Comparison of ENCODE assay signal across 1 cellular context in genomic region chr19:29849234-29849633, GRCh38.
TF ChIP-seq lines count a peak whose summit lies in the region.

No MANE protein-coding gene starts in this region.

TF ChIP-seq in HepG2, 621 proteins besides CTCF, POLR2A, EP300 and RAD21:
- TF ChIP-seq ZKSCAN5 (CRISPR knock-in tag; IDR thresholded peaks at IDR 0.05) = peak; percentile 94
- TF ChIP-seq, protein P1, sequence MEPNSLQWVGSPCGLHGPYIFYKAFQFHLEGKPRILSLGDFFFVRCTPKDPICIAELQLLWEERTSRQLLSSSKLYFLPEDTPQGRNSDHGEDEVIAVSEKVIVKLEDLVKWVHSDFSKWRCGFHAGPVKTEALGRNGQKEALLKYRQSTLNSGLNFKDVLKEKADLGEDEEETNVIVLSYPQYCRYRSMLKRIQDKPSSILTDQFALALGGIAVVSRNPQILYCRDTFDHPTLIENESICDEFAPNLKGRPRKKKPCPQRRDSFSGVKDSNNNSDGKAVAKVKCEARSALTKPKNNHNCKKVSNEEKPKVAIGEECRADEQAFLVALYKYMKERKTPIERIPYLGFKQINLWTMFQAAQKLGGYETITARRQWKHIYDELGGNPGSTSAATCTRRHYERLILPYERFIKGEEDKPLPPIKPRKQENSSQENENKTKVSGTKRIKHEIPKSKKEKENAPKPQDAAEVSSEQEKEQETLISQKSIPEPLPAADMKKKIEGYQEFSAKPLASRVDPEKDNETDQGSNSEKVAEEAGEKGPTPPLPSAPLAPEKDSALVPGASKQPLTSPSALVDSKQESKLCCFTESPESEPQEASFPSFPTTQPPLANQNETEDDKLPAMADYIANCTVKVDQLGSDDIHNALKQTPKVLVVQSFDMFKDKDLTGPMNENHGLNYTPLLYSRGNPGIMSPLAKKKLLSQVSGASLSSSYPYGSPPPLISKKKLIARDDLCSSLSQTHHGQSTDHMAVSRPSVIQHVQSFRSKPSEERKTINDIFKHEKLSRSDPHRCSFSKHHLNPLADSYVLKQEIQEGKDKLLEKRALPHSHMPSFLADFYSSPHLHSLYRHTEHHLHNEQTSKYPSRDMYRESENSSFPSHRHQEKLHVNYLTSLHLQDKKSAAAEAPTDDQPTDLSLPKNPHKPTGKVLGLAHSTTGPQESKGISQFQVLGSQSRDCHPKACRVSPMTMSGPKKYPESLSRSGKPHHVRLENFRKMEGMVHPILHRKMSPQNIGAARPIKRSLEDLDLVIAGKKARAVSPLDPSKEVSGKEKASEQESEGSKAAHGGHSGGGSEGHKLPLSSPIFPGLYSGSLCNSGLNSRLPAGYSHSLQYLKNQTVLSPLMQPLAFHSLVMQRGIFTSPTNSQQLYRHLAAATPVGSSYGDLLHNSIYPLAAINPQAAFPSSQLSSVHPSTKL (CRISPR knock-in tag; IDR thresholded peaks at IDR 0.05) = 0 out of 2 replicates have a peak, but pooled peaks have one; percentile 17
- peak; percentile 57 for TF ChIP-seq HNF4A (CRISPR knock-in tag; IDR thresholded peaks at IDR 0.05)
- TF ChIP-seq ZNF121 (CRISPR knock-in tag; IDR thresholded peaks at IDR 0.05) = no peak
TF ChIP-seq in HepG2: peak in this region for 3.
